1 cellular context compared by ENCODE assay signal in the genomic region with DNA sequence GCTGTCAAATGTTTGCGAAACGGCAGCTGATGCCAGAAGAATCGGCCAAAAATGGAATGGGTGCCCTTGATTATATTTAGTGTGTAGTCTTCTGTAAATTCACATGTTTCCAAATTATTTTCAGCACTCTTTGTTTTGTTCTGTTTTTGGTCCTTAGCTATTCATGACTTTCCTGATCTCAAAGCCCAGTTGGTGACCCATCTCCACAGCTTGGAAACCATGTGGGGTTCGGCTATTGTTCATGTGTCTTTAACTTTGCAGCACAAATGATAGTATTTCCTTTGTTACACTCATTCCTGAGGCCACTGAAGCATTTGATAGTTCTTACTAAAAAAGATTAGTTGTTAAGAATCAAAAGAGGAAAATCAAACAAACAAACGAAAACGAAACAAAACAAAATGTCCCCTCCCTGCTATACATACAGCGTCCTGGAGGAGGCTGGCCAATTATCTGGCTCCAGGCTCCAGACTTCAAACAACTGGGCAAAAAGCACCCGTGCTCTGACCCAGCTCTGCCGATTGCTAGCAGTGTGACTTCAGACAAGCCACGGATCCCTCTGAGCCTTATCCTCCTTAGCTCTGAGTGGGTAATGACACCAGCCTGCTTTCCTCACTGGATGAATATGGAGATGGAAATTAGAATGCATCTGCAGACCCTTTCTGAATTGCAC.
TF ChIP-seq lines count a peak whose summit lies in the region.

No MANE protein-coding gene starts in this region.

TF ChIP-seq in GM12878, 131 proteins besides CTCF, POLR2A, EP300 and RAD21 (continued from another document):
- TF ChIP-seq, protein P1, sequence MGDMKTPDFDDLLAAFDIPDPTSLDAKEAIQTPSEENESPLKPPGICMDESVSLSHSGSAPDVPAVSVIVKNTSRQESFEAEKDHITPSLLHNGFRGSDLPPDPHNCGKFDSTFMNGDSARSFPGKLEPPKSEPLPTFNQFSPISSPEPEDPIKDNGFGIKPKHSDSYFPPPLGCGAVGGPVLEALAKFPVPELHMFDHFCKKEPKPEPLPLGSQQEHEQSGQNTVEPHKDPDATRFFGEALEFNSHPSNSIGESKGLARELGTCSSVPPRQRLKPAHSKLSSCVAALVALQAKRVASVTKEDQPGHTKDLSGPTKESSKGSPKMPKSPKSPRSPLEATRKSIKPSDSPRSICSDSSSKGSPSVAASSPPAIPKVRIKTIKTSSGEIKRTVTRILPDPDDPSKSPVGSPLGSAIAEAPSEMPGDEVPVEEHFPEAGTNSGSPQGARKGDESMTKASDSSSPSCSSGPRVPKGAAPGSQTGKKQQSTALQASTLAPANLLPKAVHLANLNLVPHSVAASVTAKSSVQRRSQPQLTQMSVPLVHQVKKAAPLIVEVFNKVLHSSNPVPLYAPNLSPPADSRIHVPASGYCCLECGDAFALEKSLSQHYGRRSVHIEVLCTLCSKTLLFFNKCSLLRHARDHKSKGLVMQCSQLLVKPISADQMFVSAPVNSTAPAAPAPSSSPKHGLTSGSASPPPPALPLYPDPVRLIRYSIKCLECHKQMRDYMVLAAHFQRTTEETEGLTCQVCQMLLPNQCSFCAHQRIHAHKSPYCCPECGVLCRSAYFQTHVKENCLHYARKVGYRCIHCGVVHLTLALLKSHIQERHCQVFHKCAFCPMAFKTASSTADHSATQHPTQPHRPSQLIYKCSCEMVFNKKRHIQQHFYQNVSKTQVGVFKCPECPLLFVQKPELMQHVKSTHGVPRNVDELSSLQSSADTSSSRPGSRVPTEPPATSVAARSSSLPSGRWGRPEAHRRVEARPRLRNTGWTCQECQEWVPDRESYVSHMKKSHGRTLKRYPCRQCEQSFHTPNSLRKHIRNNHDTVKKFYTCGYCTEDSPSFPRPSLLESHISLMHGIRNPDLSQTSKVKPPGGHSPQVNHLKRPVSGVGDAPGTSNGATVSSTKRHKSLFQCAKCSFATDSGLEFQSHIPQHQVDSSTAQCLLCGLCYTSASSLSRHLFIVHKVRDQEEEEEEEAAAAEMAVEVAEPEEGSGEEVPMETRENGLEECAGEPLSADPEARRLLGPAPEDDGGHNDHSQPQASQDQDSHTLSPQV (IDR thresholded peaks at IDR 0.05), result no peak
- TF ChIP-seq ZNF384 (IDR thresholded peaks at IDR 0.05; ENCODE audit: borderline replicate concordance, low read depth, low read length), result no peak
- no peak for TF ChIP-seq RUNX3 (IDR thresholded peaks at IDR 0.05; ENCODE audit: low read length)
- TF ChIP-seq MTA3 (IDR thresholded peaks at IDR 0.05; ENCODE audit: borderline replicate concordance, low read length), result no peak
- no peak for TF ChIP-seq ZNF217 (IDR thresholded peaks at IDR 0.05)
- TF ChIP-seq NFYA (IDR thresholded peaks at IDR 0.05; ENCODE audit: borderline replicate concordance, low read depth, low read length), result no peak
- TF ChIP-seq SUPT20H (IDR thresholded peaks at IDR 0.05; ENCODE audit: borderline replicate concordance, control insufficient read depth, low read depth, low read length), result no peak
- TF ChIP-seq HDAC6 (IDR thresholded peaks at IDR 0.05; ENCODE audit: unreplicated experiment), result no peak
- TF ChIP-seq, protein P2, sequence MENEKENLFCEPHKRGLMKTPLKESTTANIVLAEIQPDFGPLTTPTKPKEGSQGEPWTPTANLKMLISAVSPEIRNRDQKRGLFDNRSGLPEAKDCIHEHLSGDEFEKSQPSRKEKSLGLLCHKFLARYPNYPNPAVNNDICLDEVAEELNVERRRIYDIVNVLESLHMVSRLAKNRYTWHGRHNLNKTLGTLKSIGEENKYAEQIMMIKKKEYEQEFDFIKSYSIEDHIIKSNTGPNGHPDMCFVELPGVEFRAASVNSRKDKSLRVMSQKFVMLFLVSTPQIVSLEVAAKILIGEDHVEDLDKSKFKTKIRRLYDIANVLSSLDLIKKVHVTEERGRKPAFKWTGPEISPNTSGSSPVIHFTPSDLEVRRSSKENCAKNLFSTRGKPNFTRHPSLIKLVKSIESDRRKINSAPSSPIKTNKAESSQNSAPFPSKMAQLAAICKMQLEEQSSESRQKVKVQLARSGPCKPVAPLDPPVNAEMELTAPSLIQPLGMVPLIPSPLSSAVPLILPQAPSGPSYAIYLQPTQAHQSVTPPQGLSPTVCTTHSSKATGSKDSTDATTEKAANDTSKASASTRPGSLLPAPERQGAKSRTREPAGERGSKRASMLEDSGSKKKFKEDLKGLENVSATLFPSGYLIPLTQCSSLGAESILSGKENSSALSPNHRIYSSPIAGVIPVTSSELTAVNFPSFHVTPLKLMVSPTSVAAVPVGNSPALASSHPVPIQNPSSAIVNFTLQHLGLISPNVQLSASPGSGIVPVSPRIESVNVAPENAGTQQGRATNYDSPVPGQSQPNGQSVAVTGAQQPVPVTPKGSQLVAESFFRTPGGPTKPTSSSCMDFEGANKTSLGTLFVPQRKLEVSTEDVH (IDR thresholded peaks at IDR 0.05; ENCODE audit: low read depth, partially characterized antibody), result no peak
- TF ChIP-seq, protein P3, sequence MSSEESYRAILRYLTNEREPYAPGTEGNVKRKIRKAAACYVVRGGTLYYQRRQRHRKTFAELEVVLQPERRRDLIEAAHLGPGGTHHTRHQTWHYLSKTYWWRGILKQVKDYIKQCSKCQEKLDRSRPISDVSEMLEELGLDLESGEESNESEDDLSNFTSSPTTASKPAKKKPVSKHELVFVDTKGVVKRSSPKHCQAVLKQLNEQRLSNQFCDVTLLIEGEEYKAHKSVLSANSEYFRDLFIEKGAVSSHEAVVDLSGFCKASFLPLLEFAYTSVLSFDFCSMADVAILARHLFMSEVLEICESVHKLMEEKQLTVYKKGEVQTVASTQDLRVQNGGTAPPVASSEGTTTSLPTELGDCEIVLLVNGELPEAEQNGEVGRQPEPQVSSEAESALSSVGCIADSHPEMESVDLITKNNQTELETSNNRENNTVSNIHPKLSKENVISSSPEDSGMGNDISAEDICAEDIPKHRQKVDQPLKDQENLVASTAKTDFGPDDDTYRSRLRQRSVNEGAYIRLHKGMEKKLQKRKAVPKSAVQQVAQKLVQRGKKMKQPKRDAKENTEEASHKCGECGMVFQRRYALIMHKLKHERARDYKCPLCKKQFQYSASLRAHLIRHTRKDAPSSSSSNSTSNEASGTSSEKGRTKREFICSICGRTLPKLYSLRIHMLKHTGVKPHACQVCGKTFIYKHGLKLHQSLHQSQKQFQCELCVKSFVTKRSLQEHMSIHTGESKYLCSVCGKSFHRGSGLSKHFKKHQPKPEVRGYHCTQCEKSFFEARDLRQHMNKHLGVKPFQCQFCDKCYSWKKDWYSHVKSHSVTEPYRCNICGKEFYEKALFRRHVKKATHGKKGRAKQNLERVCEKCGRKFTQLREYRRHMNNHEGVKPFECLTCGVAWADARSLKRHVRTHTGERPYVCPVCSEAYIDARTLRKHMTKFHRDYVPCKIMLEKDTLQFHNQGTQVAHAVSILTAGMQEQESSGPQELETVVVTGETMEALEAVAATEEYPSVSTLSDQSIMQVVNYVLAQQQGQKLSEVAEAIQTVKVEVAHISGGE (CRISPR knock-in tag; IDR thresholded peaks at IDR 0.05), result no peak
- TF ChIP-seq, protein P4, sequence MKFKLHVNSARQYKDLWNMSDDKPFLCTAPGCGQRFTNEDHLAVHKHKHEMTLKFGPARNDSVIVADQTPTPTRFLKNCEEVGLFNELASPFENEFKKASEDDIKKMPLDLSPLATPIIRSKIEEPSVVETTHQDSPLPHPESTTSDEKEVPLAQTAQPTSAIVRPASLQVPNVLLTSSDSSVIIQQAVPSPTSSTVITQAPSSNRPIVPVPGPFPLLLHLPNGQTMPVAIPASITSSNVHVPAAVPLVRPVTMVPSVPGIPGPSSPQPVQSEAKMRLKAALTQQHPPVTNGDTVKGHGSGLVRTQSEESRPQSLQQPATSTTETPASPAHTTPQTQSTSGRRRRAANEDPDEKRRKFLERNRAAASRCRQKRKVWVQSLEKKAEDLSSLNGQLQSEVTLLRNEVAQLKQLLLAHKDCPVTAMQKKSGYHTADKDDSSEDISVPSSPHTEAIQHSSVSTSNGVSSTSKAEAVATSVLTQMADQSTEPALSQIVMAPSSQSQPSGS (IDR thresholded peaks at IDR 0.05; ENCODE audit: low read length), result no peak
- no peak for TF ChIP-seq ZNF622 (IDR thresholded peaks at IDR 0.05)
- TF ChIP-seq BACH1 (IDR thresholded peaks at IDR 0.05; ENCODE audit: borderline replicate concordance), result no peak
- no peak for TF ChIP-seq PAX8 (IDR thresholded peaks at IDR 0.05)
TF ChIP-seq in GM12878: peak in this region for 0.
